37 cellular contexts compared by ENCODE assay signal in genomic region chr11:83427943-83428342, GRCh38.
DNase-seq lines count a peak whose midpoint lies in the region; ATAC-seq, FAIRE-seq and TF ChIP-seq lines count a peak whose summit lies in the region.
"Had no signal": no experiment of that assay in that cellular context is flagged by ENCODE, and none has a peak within 500 bp of the region (broad histone marks: within the 10 kb centered on the region; RNA-seq: fewer than 3 reads in every experiment).

No MANE protein-coding gene starts in this region.

- H3K9me3 ChIP-seq in body of pancreas (no peaks in the 10 kb centered on the region), neuronal stem cell (replicated peaks in 1 of 2; ENCODE audit: control insufficient read depth in 2 of 2, insufficient read depth in 1 of 2, low read depth in 1 of 2, low read length in 2 of 2) (no peaks in the 10 kb centered on the region), pancreas (no peaks in the 10 kb centered on the region)
- H3K9me3 ChIP-seq: A549, BE2C had no signal

- H3K18ac ChIP-seq in neuronal stem cell (ENCODE audit: low read length) = no peak overlapping the region

- H3K27ac Mint-ChIP-seq in nephron (peak overlapping the region in 2 of 3 experiments; percentile 12 to 32), nephron progenitor cell (no peak overlapping the region)
- H3K27ac Mint-ChIP-seq in T-helper 2 cell treated with Interferon-gamma antibody and Interleukin-4, amounts not matched to agents 5 μg/mL and 100 μg/mL, for 36 hours = no peak overlapping the region
- H3K27ac Mint-ChIP-seq: B cell; CD14-positive monocyte; CD4-positive, alpha-beta memory T cell; CD4-positive, alpha-beta T cell; CD4-positive, CD25-positive, alpha-beta regulatory T cell; CD8-positive, alpha-beta memory T cell; CD8-positive, alpha-beta T cell had no signal

- DNase-seq in body of pancreas (no peak), neuronal stem cell (ENCODE audit: low spot score) (no peak), pancreas (no peak), HTR-8/SVneo (ENCODE audit: insufficient read length, low spot score) (no peak), nephron progenitor cell (no peak), left cardiac atrium (no peak)
- no peak for DNase-seq in T-helper 2 cell treated with Interferon-gamma antibody and Interleukin-4, amounts not matched to agents 5 μg/mL and 100 μg/mL, for 36 hours (ENCODE audit: low spot score)
- DNase-seq: 8988T; ACHN; AML-193; BE2C; C1 segment of cervical spinal cord; Caco-2; Calu3; CD4-positive, alpha-beta memory T cell; CD4-positive, alpha-beta T cell; CD4-positive, CD25-positive, alpha-beta regulatory T cell; CD8-positive, alpha-beta memory T cell; CD8-positive, alpha-beta T cell; COR-L47; DMS 273 treated with DMSO at 0.1 percent for 48 hours; DMS153; DMS53; DMS79; DMS79 treated with DMSO at 0.1 percent for 48 hours; DND-41; EL had no signal

- no peak overlapping the region for H4K91ac ChIP-seq in neuronal stem cell (ENCODE audit: low read depth, low read length, poor library complexity)

- no peak overlapping the region for H3K4ac ChIP-seq in neuronal stem cell (ENCODE audit: low read length)

- H3K4me2 ChIP-seq in neuronal stem cell (ENCODE audit: insufficient read depth, low read length, poor library complexity, severe bottlenecking) = no peak overlapping the region
- H3K4me2 ChIP-seq: A549; BLaER1; BLaER1 treated with 17β-estradiol and CSF1 and Interleukin-3, amounts not matched to agents 10 nM and 100 nM had no signal

- WGBS in body of pancreas, 2 donors = 41 to 43% methylated on average over 2 of the region's 2 CpGs
- WGBS in neuronal stem cell (ENCODE audit: extremely low coverage in 2 of 2, insufficient read length in 2 of 2, insufficient replicate concordance in 1 of 2), 2 donors = no CpG with 5 or more reads among the region's 2 CpGs
- WGBS in pancreas, 2 donors = 45 to 49% methylated on average over 2 of the region's 2 CpGs

- no peak overlapping the region for H3K9ac ChIP-seq in neuronal stem cell (ENCODE audit: low read depth, low read length, poor library complexity)
- H3K9ac ChIP-seq: BLaER1; BLaER1 treated with 17β-estradiol and CSF1 and Interleukin-3, amounts not matched to agents 10 nM and 100 nM had no signal

- H3K36me3 Mint-ChIP-seq in nephron (ENCODE audit: low read depth) (no peaks in the 10 kb centered on the region), nephron progenitor cell (ENCODE audit: low read depth) (no peaks in the 10 kb centered on the region)
- H3K36me3 Mint-ChIP-seq in T-helper 2 cell treated with Interferon-gamma antibody and Interleukin-4, amounts not matched to agents 5 μg/mL and 100 μg/mL, for 36 hours (ENCODE audit: low read depth) = no peaks in the 10 kb centered on the region
- H3K36me3 Mint-ChIP-seq: CD14-positive monocyte; CD4-positive, alpha-beta memory T cell; CD4-positive, CD25-positive, alpha-beta regulatory T cell; CD8-positive, alpha-beta T cell had no signal

- no peak overlapping the region for H2BK120ac ChIP-seq in neuronal stem cell (ENCODE audit: low read depth, low read length)

- no peak overlapping the region for H2BK5ac ChIP-seq in neuronal stem cell (ENCODE audit: low read length)

- H3K14ac ChIP-seq in neuronal stem cell (ENCODE audit: low read length) = no peak overlapping the region

- TF ChIP-seq CTCF in body of pancreas (IDR thresholded peaks at IDR 0.05) (no peak), nephron (IDR thresholded peaks at IDR 0.05; ENCODE audit: unreplicated experiment in 3 of 3) (no peak), pancreas (IDR thresholded peaks at IDR 0.05) (no peak), nephron progenitor cell (IDR thresholded peaks at IDR 0.05) (no peak)

- no peak overlapping the region for H3K23ac ChIP-seq in neuronal stem cell (ENCODE audit: low read depth, low read length, poor library complexity)

- FAIRE-seq in pancreas (lab: Jason Lieb, UNC) = no peak
- FAIRE-seq in HTR-8/SVneo (lab: Jason Lieb, UNC) = no peak
- FAIRE-seq: A204.1, A549, D721Med had no signal

- H3K4me3 ChIP-seq in body of pancreas (no peak overlapping the region), neuronal stem cell (ENCODE audit: low read length in 2 of 2) (no peak overlapping the region), pancreas (no peak overlapping the region)
- H3K4me3 ChIP-seq: A549; BLaER1; BLaER1 treated with 17β-estradiol and CSF1 and Interleukin-3, amounts not matched to agents 10 nM and 100 nM had no signal

- H3K9me3 Mint-ChIP-seq in nephron (no peaks in the 10 kb centered on the region), nephron progenitor cell (no peaks in the 10 kb centered on the region)
- H3K9me3 Mint-ChIP-seq in T-helper 2 cell treated with Interferon-gamma antibody and Interleukin-4, amounts not matched to agents 5 μg/mL and 100 μg/mL, for 36 hours = no peaks in the 10 kb centered on the region
- H3K9me3 Mint-ChIP-seq: CD4-positive, alpha-beta T cell had no signal

- TF ChIP-seq POLR2A in body of pancreas (IDR thresholded peaks at IDR 0.05) = no peak

- no peak overlapping the region for H2BK12ac ChIP-seq in neuronal stem cell (ENCODE audit: low read length)

- no peaks in the 10 kb centered on the region for H3K27me3 Mint-ChIP-seq in nephron (ENCODE audit: low read depth)
- H3K27me3 Mint-ChIP-seq in nephron progenitor cell (ENCODE audit: low read depth, poor library complexity) = no peaks in the 10 kb centered on the region
- H3K27me3 Mint-ChIP-seq in T-helper 2 cell treated with Interferon-gamma antibody and Interleukin-4, amounts not matched to agents 5 μg/mL and 100 μg/mL, for 36 hours (ENCODE audit: low read depth) = no peaks in the 10 kb centered on the region
- H3K27me3 Mint-ChIP-seq: CD4-positive, alpha-beta memory T cell; CD4-positive, alpha-beta T cell; CD4-positive, CD25-positive, alpha-beta regulatory T cell had no signal

- H3K79me1 ChIP-seq in neuronal stem cell (ENCODE audit: low read depth, low read length) = no peaks in the 10 kb centered on the region

- peaks cover 5% of the 10 kb centered on the region for H3K4me1 Mint-ChIP-seq in nephron
- no peaks in the 10 kb centered on the region for H3K4me1 Mint-ChIP-seq in nephron progenitor cell
- peaks cover 2% of the 10 kb centered on the region for H3K4me1 Mint-ChIP-seq in T-helper 2 cell treated with Interferon-gamma antibody and Interleukin-4, amounts not matched to agents 5 μg/mL and 100 μg/mL, for 36 hours (ENCODE audit: low read depth)
- H3K4me1 Mint-ChIP-seq: B cell; CD14-positive monocyte; CD4-positive, alpha-beta memory T cell; CD4-positive, CD25-positive, alpha-beta regulatory T cell; CD8-positive, alpha-beta memory T cell had no signal

- ATAC-seq in body of pancreas (peak; percentile 56), pancreas (peak; percentile 44 to 53 (median 49)), left cardiac atrium (no peak)
- ATAC-seq: A549; CD8-positive, alpha-beta T cell had no signal

- H3K4me1 ChIP-seq in body of pancreas (peaks cover 4% of the 10 kb centered on the region), neuronal stem cell (ENCODE audit: control insufficient read depth in 2 of 2, insufficient read depth in 1 of 2, low read depth in 1 of 2, low read length in 2 of 2) (peaks cover 2 to 5% of the 10 kb centered on the region in 2 donors), pancreas (no peaks in the 10 kb centered on the region)
- H3K4me1 ChIP-seq: A549, BE2C, Caco-2 had no signal

- no peaks in the 10 kb centered on the region for H3K27me3 ChIP-seq in body of pancreas
- H3K27me3 ChIP-seq in neuronal stem cell (ENCODE audit: control insufficient read depth in 3 of 3, insufficient read depth in 3 of 3, low read depth in 1 of 3, low read length in 3 of 3) = no peaks in the 10 kb centered on the region
- no peaks in the 10 kb centered on the region for H3K27me3 ChIP-seq in pancreas
- H3K27me3 ChIP-seq: BE2C; BLaER1; BLaER1 treated with 17β-estradiol and CSF1 and Interleukin-3, amounts not matched to agents 10 nM and 100 nM had no signal

- H2AFZ ChIP-seq in neuronal stem cell (ENCODE audit: low read length) = peak overlapping the region; percentile 11

- no peak overlapping the region for H2BK15ac ChIP-seq in neuronal stem cell (ENCODE audit: low read length)

- H2AK5ac ChIP-seq in neuronal stem cell (ENCODE audit: low read depth, low read length) = no peak overlapping the region

- intact Hi-C loops in body of pancreas (cut with DNase I) (no loop called here), pancreas (cut with DNase I) (no loop called here), left cardiac atrium (cut with DNase I) (no loop called here)

- H3K36me3 ChIP-seq in body of pancreas (replicated peaks in 1 of 2; ENCODE audit: insufficient read depth in 1 of 2, low read depth in 2 of 2) = no peaks in the 10 kb centered on the region
- H3K36me3 ChIP-seq in neuronal stem cell (replicated peaks in 1 of 2; ENCODE audit: control insufficient read depth in 2 of 2, insufficient read depth in 2 of 2, low read length in 2 of 2) = no peaks in the 10 kb centered on the region
- H3K36me3 ChIP-seq in pancreas = no peaks in the 10 kb centered on the region
- H3K36me3 ChIP-seq: BE2C; BLaER1; BLaER1 treated with 17β-estradiol and CSF1 and Interleukin-3, amounts not matched to agents 10 nM and 100 nM had no signal

- no peak overlapping the region for H4K8ac ChIP-seq in neuronal stem cell (ENCODE audit: low read depth, low read length)

- H3K4me3 Mint-ChIP-seq in nephron (no peak overlapping the region), nephron progenitor cell (no peak overlapping the region)
- no peak overlapping the region for H3K4me3 Mint-ChIP-seq in T-helper 2 cell treated with Interferon-gamma antibody and Interleukin-4, amounts not matched to agents 5 μg/mL and 100 μg/mL, for 36 hours
- H3K4me3 Mint-ChIP-seq: B cell; CD14-positive monocyte; CD4-positive, alpha-beta memory T cell; CD4-positive, alpha-beta T cell; CD4-positive, CD25-positive, alpha-beta regulatory T cell; CD8-positive, alpha-beta memory T cell; CD8-positive, alpha-beta T cell had no signal

- H3K27ac ChIP-seq in body of pancreas (no peak overlapping the region), neuronal stem cell (replicated peaks; ENCODE audit: low read length) (no peak overlapping the region), pancreas (no peak overlapping the region)
- H3K27ac ChIP-seq: 22Rv1; A549; BLaER1; BLaER1 treated with 17β-estradiol and CSF1 and Interleukin-3, amounts not matched to agents 10 nM and 100 nM; C4-2B had no signal

Comparison
In these comparisons a context has a peak if more than half of its experiments do, and no peak if none do; other contexts are left out.
1. ATAC-seq: peak in body of pancreas (single experiment) and pancreas (4 of 4); none in left cardiac atrium (0 of 2).
2. H3K27ac Mint-ChIP-seq: peak in nephron (2 of 3); none in nephron progenitor cell (single experiment) and T-helper 2 cell treated with Interferon-gamma antibody and Interleukin-4, amounts not matched to agents 5 μg/mL and 100 μg/mL, for 36 hours (single experiment).